In genomic region chr19:47411101-47411500, GRCh38 we compare ENCODE assay signal across 17 cellular contexts. TPM values are rescaled to one million over a fixed set of nuclear protein-coding genes. Genes with fewer than 3 reads are reported as not detected.
A peak's percentile ranks its signal among the peaks of the same experiment; 100 is the strongest.
DNase-seq lines count a peak whose midpoint lies in the region; ATAC-seq, FAIRE-seq and TF ChIP-seq lines count a peak whose summit lies in the region.
"Had no signal": no experiment of that assay in that cellular context is flagged by ENCODE, and none has a peak within 500 bp of the region (broad histone marks: within the 10 kb centered on the region; RNA-seq: fewer than 3 reads in every experiment).

No MANE protein-coding gene starts in this region.

- peaks cover 3% of the 10 kb centered on the region for H4K20me1 ChIP-seq in astrocyte (ENCODE audit: insufficient read depth, low read length)

- peaks cover 4% of the 10 kb centered on the region for H3K9me3 Mint-ChIP-seq in astrocyte (ENCODE audit: unreplicated experiment)
- no peaks in the 10 kb centered on the region for H3K9me3 Mint-ChIP-seq in progenitor cell of endocrine pancreas (ENCODE audit: low read depth)

- no peaks in the 10 kb centered on the region for H3K79me2 ChIP-seq in astrocyte (ENCODE audit: insufficient read depth, low read length)

- H3K36me3 ChIP-seq in astrocyte (ENCODE audit: insufficient read depth, low read length) (no peaks in the 10 kb centered on the region), lower lobe of right lung (no peaks in the 10 kb centered on the region), heart right ventricle (no peaks in the 10 kb centered on the region)

- peaks cover 2% of the 10 kb centered on the region for H3K27me3 ChIP-seq in astrocyte (ENCODE audit: insufficient read depth, low read length)
- H3K27me3 ChIP-seq in lower lobe of right lung (ENCODE audit: low read depth) = peaks cover 27% of the 10 kb centered on the region
- peaks cover 0 to 66% (median 55%) of the 10 kb centered on the region in 7 donors for H3K27me3 ChIP-seq in heart right ventricle

- no peaks in the 10 kb centered on the region for H3K4me1 Mint-ChIP-seq in astrocyte (ENCODE audit: low read depth, unreplicated experiment)
- H3K4me1 Mint-ChIP-seq in progenitor cell of endocrine pancreas (ENCODE audit: low read depth) = no peaks in the 10 kb centered on the region

- TF ChIP-seq CTCF in astrocyte (IDR thresholded peaks at IDR 0.05; ENCODE audit: insufficient read depth, low read depth, low read length) (no peak), lower lobe of right lung (IDR thresholded peaks at IDR 0.05) (no peak), progenitor cell of endocrine pancreas (IDR thresholded peaks at IDR 0.05; ENCODE audit: unreplicated experiment) (no peak), heart right ventricle (IDR thresholded peaks at IDR 0.05) (no peak)

- no peak overlapping the region for H3K9ac ChIP-seq in astrocyte (ENCODE audit: low read length)
- H3K9ac ChIP-seq: GM23248 had no signal

- H3K4me3 Mint-ChIP-seq in astrocyte (ENCODE audit: unreplicated experiment) (no peak overlapping the region), progenitor cell of endocrine pancreas (ENCODE audit: low read depth) (no peak overlapping the region)
- H3K4me3 Mint-ChIP-seq: CD4-positive, alpha-beta memory T cell had no signal

- H3K27ac Mint-ChIP-seq in astrocyte (ENCODE audit: unreplicated experiment) = no peak overlapping the region
- H3K27ac Mint-ChIP-seq in progenitor cell of endocrine pancreas = peak overlapping the region; percentile 52
- H3K27ac Mint-ChIP-seq: CD4-positive, alpha-beta memory T cell had no signal

- H3K36me3 Mint-ChIP-seq in astrocyte (ENCODE audit: low read depth, unreplicated experiment) = peaks cover 35% of the 10 kb centered on the region
- H3K36me3 Mint-ChIP-seq in progenitor cell of endocrine pancreas (ENCODE audit: insufficient read depth) = no peaks in the 10 kb centered on the region

- DNase-seq in NCI-H748 (lab: John Stamatoyannopoulos, UW; ENCODE audit: unreplicated experiment) (peak; percentile 41), NCI-H748 treated with DMSO at 0.1 percent for 48 hours (lab: John Stamatoyannopoulos, UW) (no peak), astrocyte (ENCODE audit: low read depth) (peak; percentile 19), lower lobe of right lung (peak; percentile 10), progenitor cell of endocrine pancreas (ENCODE audit: low spot score, unreplicated experiment) (no peak), heart right ventricle (no peak), Right ventricle myocardium inferior (ENCODE audit: missing footprints) (no peak)
- DNase-seq: ACHN; BE2C; CD4-positive, alpha-beta memory T cell; DND-41; GF-D8; GM23248 had no signal

- intact Hi-C loops in lower lobe of right lung (cut with DNase I) = no loop called here
- intact Hi-C loops in heart right ventricle (cut with DNase I) = no loop called here
- intact Hi-C loops in Right ventricle myocardium inferior (cut with DNase I) = no loop called here

- ATAC-seq in lower lobe of right lung (no peak), heart right ventricle (no peak), HG03442 (IDR thresholded peaks at IDR 0.05; ENCODE audit: unreplicated experiment) (no peak), Right ventricle myocardium inferior (no peak)
- ATAC-seq: HCT116 had no signal

- H3K4me3 ChIP-seq in astrocyte (ENCODE audit: insufficient read depth, low read depth, low read length) (no peak overlapping the region), lower lobe of right lung (no peak overlapping the region), heart right ventricle (no peak overlapping the region)
- H3K4me3 ChIP-seq: GM23248 had no signal

- FAIRE-seq in astrocyte (lab: Jason Lieb, UNC) = no peak
- FAIRE-seq: H54 had no signal

- H3K27ac ChIP-seq in astrocyte (ENCODE audit: low read depth, low read length) (no peak overlapping the region), lower lobe of right lung (no peak overlapping the region), heart right ventricle (no peak overlapping the region)
- H3K27ac ChIP-seq: C4-2B, GM23248 had no signal

- H3K27me3 Mint-ChIP-seq in astrocyte (ENCODE audit: low read depth, unreplicated experiment) (no peaks in the 10 kb centered on the region), progenitor cell of endocrine pancreas (peaks cover 11% of the 10 kb centered on the region)

- H3K4me1 ChIP-seq in astrocyte (ENCODE audit: insufficient read depth, low read length) = no peaks in the 10 kb centered on the region
- no peaks in the 10 kb centered on the region for H3K4me1 ChIP-seq in lower lobe of right lung
- no peaks in the 10 kb centered on the region for H3K4me1 ChIP-seq in heart right ventricle
- H3K4me1 ChIP-seq: BE2C had no signal

- H3K9me3 ChIP-seq in astrocyte (ENCODE audit: insufficient read depth, low read depth, low read length) (no peaks in the 10 kb centered on the region), lower lobe of right lung (no peaks in the 10 kb centered on the region), heart right ventricle (no peaks in the 10 kb centered on the region)
- H3K9me3 ChIP-seq: BE2C had no signal

- no peak overlapping the region for H3K4me2 ChIP-seq in astrocyte (ENCODE audit: low read length)

- 82 to 84% methylated on average over 8 of the region's 8 CpGs for WGBS in heart right ventricle, 2 donors

- H2AFZ ChIP-seq in astrocyte (ENCODE audit: low read depth, low read length) = no peak overlapping the region
- H2AFZ ChIP-seq: GM23248 had no signal

RNA-seq across cellular contexts. Expression of gene MEIS3, which starts 8.2 kb away (rescaled TPM):
- total RNA-seq in astrocyte (71.1 and 93.7 TPM in 2 replicates), lower lobe of right lung (5.3 TPM), progenitor cell of endocrine pancreas (25.5 and 30.8 TPM in 2 replicates), heart right ventricle (1 to 10 TPM in 8 of 10 donors, under 1 TPM in 2; 0.71 to 5.9 (median 1.9) TPM), Right ventricle myocardium inferior (3.8 TPM)
- 1 to 10 TPM; 6.7 to 7.2 TPM for polyA plus RNA-seq in heart right ventricle

Comparison
In these comparisons a context has a peak if more than half of its experiments do, and no peak if none do; other contexts are left out.
1. DNase-seq: peak in NCI-H748 (single experiment), astrocyte (single experiment) and lower lobe of right lung (single experiment); none in NCI-H748 treated with DMSO at 0.1 percent for 48 hours (single experiment), progenitor cell of endocrine pancreas (single experiment), heart right ventricle (0 of 2) and Right ventricle myocardium inferior (single experiment).